In genomic region chr6:56246941-56247653, GRCh38 we compare ENCODE assay signal across 9 cellular contexts. TPM values are rescaled to one million over a fixed set of nuclear protein-coding genes. Genes with fewer than 3 reads are reported as not detected.
DNase-seq lines count a peak whose midpoint lies in the region; ATAC-seq, FAIRE-seq and TF ChIP-seq lines count a peak whose summit lies in the region.
"Had no signal": no experiment of that assay in that cellular context is flagged by ENCODE, and none has a peak within 500 bp of the region (broad histone marks: within the 10 kb centered on the region; RNA-seq: fewer than 3 reads in every experiment).

Gene COL21A1 (minus strand): TSS chr6:56247580. CDS start chr6:56182618, 64,962 bp downstream.

- H3K4me1 Mint-ChIP-seq in HFFc6 (ENCODE audit: low read depth) (no peaks in the 10 kb centered on the region), T-cell (no peaks in the 10 kb centered on the region)

- H3K27ac ChIP-seq in brain microvascular endothelial cell (no peak within 1 kb of the TSS), skin epidermis (peak within 1 kb of the TSS in 12 of 21 experiments; percentile 1 to 57 (median 40))

- H3K4me3 Mint-ChIP-seq in HFFc6 (peak within 1 kb of the TSS; percentile 27; the same call in 1 of the 2 replicates), T-cell (no peak within 1 kb of the TSS)

- H3K36me3 Mint-ChIP-seq in HFFc6 (ENCODE audit: low read depth) (no peaks in the 10 kb centered on the region), T-cell (no peaks in the 10 kb centered on the region)

- H3K9me3 Mint-ChIP-seq in HFFc6 (no peaks in the 10 kb centered on the region), T-cell (peaks cover 0 to 7% (median 0%) of the 10 kb centered on the region in 3 donors)

- in situ Hi-C loops in brain microvascular endothelial cell (cut with HindIII; ENCODE audit: low pct_ligation_motif_present, low sequenced_read_pairs), result no loop called here

- no peaks in the 10 kb centered on the region for H3K36me3 ChIP-seq in brain microvascular endothelial cell (replicated peaks)
- H3K36me3 ChIP-seq: HAP-1 had no signal

- H3K27me3 ChIP-seq in brain microvascular endothelial cell (replicated peaks), result no peaks in the 10 kb centered on the region

- POLR2A ChIA-PET in T-cell (lab: Charles Lee), result no interaction called here

- H3K27me3 Mint-ChIP-seq in HFFc6 (ENCODE audit: insufficient read depth) (peaks cover 6% of the 10 kb centered on the region; the same call in 1 of the 2 replicates), T-cell (peaks cover 0 to 12% of the 10 kb centered on the region in 2 donors)

- no peak for TF ChIP-seq POLR2A in H54 (IDR thresholded peaks at IDR 0.05; ENCODE audit: low read depth, low read length)

- CTCF ChIA-PET in T-cell (lab: Charles Lee), result no interaction called here

- DNase-seq in HFFc6 (no peak), brain microvascular endothelial cell (no peak), iPS-NIHi11 (ENCODE audit: low spot score) (peak; percentile 86), H54 (ENCODE audit: insufficient read length, low spot score) (no peak), T-cell (no peak)

- H3K27ac Mint-ChIP-seq in HFFc6 (no peak within 1 kb of the TSS), T-cell (no peak within 1 kb of the TSS)

- no peak for TF ChIP-seq CTCF in HFFc6 (IDR thresholded peaks at IDR 0.05)
- peak; percentile 65 for TF ChIP-seq CTCF in brain microvascular endothelial cell (IDR thresholded peaks at IDR 0.05; ENCODE audit: low read depth, low read length, missing control alignments)

- no peak for FAIRE-seq in H54 (lab: Jason Lieb, UNC)

- no peak for ATAC-seq in HG03025 (IDR thresholded peaks at IDR 0.05; ENCODE audit: low FRiP score, unreplicated experiment)
- no peak for ATAC-seq in GM21360 (IDR thresholded peaks at IDR 0.05; ENCODE audit: unreplicated experiment)
- no peak for ATAC-seq in T-cell (replicated peaks in 1 of 4)

- H3K4me3 ChIP-seq in brain microvascular endothelial cell (ENCODE audit: low read depth, low read length), result peak within 1 kb of the TSS; percentile 63
- peak within 1 kb of the TSS; percentile 17 to 52 (median 38) for H3K4me3 ChIP-seq in skin epidermis
- H3K4me3 ChIP-seq: HAP-1 had no signal

RNA-seq across cellular contexts. Expression of gene COL21A1, which starts in this region (rescaled TPM):
- not detected for total RNA-seq in HFFc6 (2021; fragmentation: NEBNext Ultra II Directional; extraction: Animal tissue kit (Norgen Biotek cat#: 25700))
- total RNA-seq in T-cell, result not detected
